Comparison of ENCODE assay signal across 24 cellular contexts in the genomic region with DNA sequence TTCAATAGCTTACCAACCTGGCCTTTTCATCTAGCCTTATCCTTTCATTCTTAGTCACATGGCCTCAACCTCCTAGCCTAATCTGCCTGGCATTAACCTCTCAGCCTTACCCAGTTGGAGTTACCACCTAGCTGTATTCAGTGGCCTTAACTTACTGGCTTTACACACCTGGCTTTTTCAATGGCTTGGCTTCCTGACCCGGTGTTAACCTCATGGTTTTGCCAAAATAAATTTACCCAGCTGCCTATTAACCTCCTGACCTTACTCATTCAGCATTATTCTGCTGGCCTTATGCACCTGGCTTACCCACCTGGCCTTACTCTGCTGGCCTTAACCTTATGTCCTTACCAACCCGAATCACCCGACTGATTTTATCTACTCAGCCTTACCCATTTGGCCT.
"Had no signal": no experiment of that assay in that cellular context is flagged by ENCODE, and none has a peak within 500 bp of the region (broad histone marks: within the 10 kb centered on the region; RNA-seq: fewer than 3 reads in every experiment).

No MANE protein-coding gene starts in this region.

- DNase-seq: cortex of kidney; dorsolateral prefrontal cortex; effector CD8-positive, alpha-beta T cell; gastrocnemius medialis; glutamatergic neuron; islet precursor cell; left lung; lower lobe of right lung; nucleus accumbens; pancreas; right cardiac atrium; stimulated activated CD4-positive, alpha-beta T cell treated with anti-CD3 and anti-CD28 coated beads, Interleukin-4, amount 100 ng/mL, for 1 hour; stimulated activated CD8-positive, alpha-beta memory T cell treated with anti-CD3 and anti-CD28 coated beads, Interleukin-4, amount 100 ng/mL, for 48 hours; stimulated activated naive CD8-positive, alpha-beta T cell treated with anti-CD3 and anti-CD28 coated beads, Interleukin-15, Interleukin-2, amounts not matched to agents 100 U/mL and 50 U/mL, for 24 hours; testis; upper lobe of right lung had no signal

- H3K27ac Mint-ChIP-seq: memory B cell; mesothelial cell of epicardium; natural killer cell treated with Interleukin-12 subunit alpha and Interleukin-12 subunit beta and Interleukin-15 and Interleukin-18, amount 100 ng/mL, for 72 hours; neural progenitor cell; progenitor cell of endocrine pancreas; stimulated activated effector memory CD8-positive, alpha-beta T cell treated with anti-CD3 and anti-CD28 coated beads, Interleukin-12 subunit alpha, Interleukin-12 subunit beta, amount 100 ng/mL, for 72 hours had no signal

- H3K36me3 Mint-ChIP-seq: memory B cell; neural progenitor cell; stimulated activated effector memory CD8-positive, alpha-beta T cell treated with anti-CD3 and anti-CD28 coated beads, Interleukin-12 subunit alpha, Interleukin-12 subunit beta, amount 100 ng/mL, for 72 hours had no signal

- ATAC-seq: gastrocnemius medialis; left lung; lower lobe of right lung; natural killer cell treated with Interleukin-12 subunit alpha and Interleukin-12 subunit beta and Interleukin-15 and Interleukin-18, amount 100 ng/mL, for 72 hours; pancreas; right cardiac atrium; stimulated activated effector memory CD8-positive, alpha-beta T cell treated with anti-CD3 and anti-CD28 coated beads, Interleukin-12 subunit alpha, Interleukin-12 subunit beta, amount 100 ng/mL, for 72 hours; stimulated activated naive CD8-positive, alpha-beta T cell treated with anti-CD3 and anti-CD28 coated beads, Interleukin-15, Interleukin-2, amounts not matched to agents 100 U/mL and 50 U/mL, for 24 hours; upper lobe of right lung had no signal

- H3K4me3 Mint-ChIP-seq: memory B cell; mesothelial cell of epicardium; natural killer cell treated with Interleukin-12 subunit alpha and Interleukin-12 subunit beta and Interleukin-15 and Interleukin-18, amount 100 ng/mL, for 72 hours; neural progenitor cell; stimulated activated effector memory CD8-positive, alpha-beta T cell treated with anti-CD3 and anti-CD28 coated beads, Interleukin-12 subunit alpha, Interleukin-12 subunit beta, amount 100 ng/mL, for 72 hours had no signal

- H3K4me3 ChIP-seq: dorsolateral prefrontal cortex, gastrocnemius medialis, left lung, lower lobe of right lung, neural progenitor cell, pancreas, smooth muscle cell, testis, tibial nerve, upper lobe of right lung had no signal

- H3K4me1 Mint-ChIP-seq: memory B cell; mesothelial cell of epicardium; neural progenitor cell; stimulated activated effector memory CD8-positive, alpha-beta T cell treated with anti-CD3 and anti-CD28 coated beads, Interleukin-12 subunit alpha, Interleukin-12 subunit beta, amount 100 ng/mL, for 72 hours had no signal

- H3K27me3 Mint-ChIP-seq: memory B cell; natural killer cell treated with Interleukin-12 subunit alpha and Interleukin-12 subunit beta and Interleukin-15 and Interleukin-18, amount 100 ng/mL, for 72 hours; progenitor cell of endocrine pancreas had no signal
